In genomic region chr5:174736351-174736721, GRCh38 we compare ENCODE assay signal across 13 cellular contexts. TPM values are rescaled to one million over a fixed set of nuclear protein-coding genes. Genes with fewer than 3 reads are reported as not detected.
A peak's percentile ranks its signal among the peaks of the same experiment; 100 is the strongest.
DNase-seq lines count a peak whose midpoint lies in the region; ATAC-seq and TF ChIP-seq lines count a peak whose summit lies in the region.
"Had no signal": no experiment of that assay in that cellular context is flagged by ENCODE, and none has a peak within 500 bp of the region (broad histone marks: within the 10 kb centered on the region; RNA-seq: fewer than 3 reads in every experiment).

No MANE protein-coding gene starts in this region.

- H3K36me3 ChIP-seq in MG63: no peaks in the 10 kb centered on the region
- H3K36me3 ChIP-seq in mesodermal cell (ENCODE audit: control insufficient read depth, insufficient read depth, low read length): peaks cover 15% of the 10 kb centered on the region
- no peaks in the 10 kb centered on the region for H3K36me3 ChIP-seq in ovary
- H3K36me3 ChIP-seq: adrenal gland; BLaER1 treated with 17β-estradiol and CSF1 and Interleukin-3, amounts not matched to agents 10 nM and 100 nM; upper lobe of left lung had no signal

- peaks cover 8% of the 10 kb centered on the region for H3K27me3 ChIP-seq in MG63
- no peaks in the 10 kb centered on the region for H3K27me3 ChIP-seq in ovary

- H3K4me3 ChIP-seq in MG63 (no peak overlapping the region), choroid plexus epithelial cell (ENCODE audit: low read depth, low read length) (no peak overlapping the region), mesodermal cell (ENCODE audit: extremely low read depth, insufficient read depth, low read length, poor library complexity, severe bottlenecking) (peak overlapping the region; percentile 38), ovary (no peak overlapping the region)
- H3K4me3 ChIP-seq: adrenal gland; BLaER1 treated with 17β-estradiol and CSF1 and Interleukin-3, amounts not matched to agents 10 nM and 100 nM; upper lobe of left lung had no signal

- DNase-seq in AG20443 (ENCODE audit: low spot score): peak; percentile 76
- peak; percentile 37 for DNase-seq in MG63
- peak; percentile 46 for DNase-seq in choroid plexus epithelial cell (ENCODE audit: low read depth)
- DNase-seq in SK-N-DZ (ENCODE audit: low spot score): no peak
- no peak for DNase-seq in ovary
- DNase-seq in NCI-H187 (lab: John Stamatoyannopoulos, UW): no peak
- DNase-seq: activated CD8-positive, alpha-beta memory T cell treated with anti-CD3 and anti-CD28 coated beads, Interleukin-2, amount 50 U/mL, for 48 hours; KG1; upper lobe of left lung had no signal

- no peak for ATAC-seq in HG02973 (IDR thresholded peaks at IDR 0.05; ENCODE audit: unreplicated experiment)

- intact Hi-C loops in ovary (cut with DNase I): no loop called here

- no peak for TF ChIP-seq POLR2A in ovary (IDR thresholded peaks at IDR 0.05)

- H3K4me1 ChIP-seq in mesodermal cell (ENCODE audit: control insufficient read depth, insufficient read depth, low read length, poor library complexity, severe bottlenecking): peaks cover 53% of the 10 kb centered on the region
- H3K4me1 ChIP-seq in ovary (ENCODE audit: insufficient read depth): no peaks in the 10 kb centered on the region
- H3K4me1 ChIP-seq: adrenal gland; BLaER1 treated with 17β-estradiol and CSF1 and Interleukin-3, amounts not matched to agents 10 nM and 100 nM had no signal

- WGBS in mesodermal cell (ENCODE audit: insufficient coverage in 2 of 2), 2 experiments: 0 to 12% methylated on average over 2 of the region's 3 CpGs
- WGBS in ovary, 3 donors: 32 to 40% (median 35%) methylated on average over 3 of the region's 3 CpGs

- TF ChIP-seq CTCF in choroid plexus epithelial cell (conservative IDR thresholded peaks at IDR 0.05; ENCODE audit: low read depth, low read length) (no peak), ovary (IDR thresholded peaks at IDR 0.05) (no peak)

- H3K9me3 ChIP-seq in MG63 (no peaks in the 10 kb centered on the region), mesodermal cell (ENCODE audit: control insufficient read depth, low read length) (no peaks in the 10 kb centered on the region), ovary (no peaks in the 10 kb centered on the region)
- H3K9me3 ChIP-seq: adrenal gland, upper lobe of left lung had no signal

- TF ChIP-seq EP300 in ovary (IDR thresholded peaks at IDR 0.05): no peak

- peak overlapping the region; percentile 92 for H3K27ac ChIP-seq in mesodermal cell (ENCODE audit: low read depth, low read length, severe bottlenecking)
- no peak overlapping the region for H3K27ac ChIP-seq in ovary
- H3K27ac ChIP-seq: adrenal gland; BLaER1 treated with 17β-estradiol and CSF1 and Interleukin-3, amounts not matched to agents 10 nM and 100 nM; upper lobe of left lung had no signal

RNA-seq across cellular contexts. Expression of gene MSX2, which starts 12.0 kb away (rescaled TPM):
- 8.5 and 10.7 TPM in 2 replicates for total RNA-seq in MG63 (2014; rRNA removed; shearing (Covaris generic); ENCODE audit: low replicate concordance)
- 195 TPM for polyA plus RNA-seq in mesodermal cell (2013, experiment 1 of 2)
- polyA plus RNA-seq in mesodermal cell (2013, experiment 2 of 2): 141 TPM
- 2.6 and 3.7 TPM in 2 replicates for polyA plus RNA-seq in SK-N-DZ (2014; cell fraction: cytosol; rRNA removed)
- polyA plus RNA-seq in SK-N-DZ (2014; cell fraction: nucleus; rRNA removed): 0.52 and 1.6 TPM in 2 replicates
- under 1 TPM in 4 of 7 donors, not detected in 3; 0.24 to 0.80 (median 0.43) TPM for total RNA-seq in ovary
- under 1 TPM; 0.41 to 0.83 TPM for polyA plus RNA-seq in ovary

Comparison
In these comparisons a context has a peak if more than half of its experiments do, and no peak if none do; other contexts are left out.
1. DNase-seq: peak in AG20443 (single experiment), MG63 (single experiment) and choroid plexus epithelial cell (single experiment); none in SK-N-DZ (single experiment), ovary (0 of 5) and NCI-H187 (0 of 2).